In genomic region chr3:124579641-124580040, GRCh38 we compare ENCODE assay signal across 25 cellular contexts.
"Had no signal": no experiment of that assay in that cellular context is flagged by ENCODE, and none has a peak within 500 bp of the region (broad histone marks: within the 10 kb centered on the region; RNA-seq: fewer than 3 reads in every experiment).

No MANE protein-coding gene starts in this region.

- H3K9me3 ChIP-seq: SJCRH30, SK-N-SH had no signal

- H3K36me3 Mint-ChIP-seq: T-cell had no signal

- H3K4me3 ChIP-seq: SJCRH30 had no signal

- H3K27me3 ChIP-seq: SJCRH30 had no signal

- H3K9me3 Mint-ChIP-seq: IgD-negative memory B cell, T-cell had no signal

- ATAC-seq: Panc1, PC-3, Right ventricle myocardium inferior, T-cell had no signal

- H3K27ac ChIP-seq: HL-60, SJCRH30 had no signal

- H3K4me3 Mint-ChIP-seq: IgD-negative memory B cell, T-cell had no signal

- H3K4me2 ChIP-seq: SK-N-SH had no signal

- DNase-seq: KBM-7, MV-4-11, NCI-H1048, NCI-H1105, NCI-H1417, NCI-H1436 treated with DMSO at 0.1 percent for 48 hours, NCI-H1694, NCI-H187 treated with DMSO at 0.1 percent for 48 hours, NCI-H2081, NCI-H2107, NCI-H2227 treated with DMSO at 0.1 percent for 48 hours, NCI-H524, NCI-H526 treated with DMSO at 0.1 percent for 48 hours, NCI-H748 treated with DMSO at 0.1 percent for 48 hours, PC-3, SHP77 treated with DMSO at 0.1 percent for 48 hours, SJCRH30, SK-N-SH, SW 1271, T-cell had no signal

- H3K36me3 ChIP-seq: SJCRH30 had no signal

- H3K9ac ChIP-seq: SK-N-SH had no signal

- FAIRE-seq: HTR-8/SVneo had no signal

- H3K27ac Mint-ChIP-seq: IgD-negative memory B cell, T-cell had no signal
